16 cellular contexts compared by ENCODE assay signal in the genomic region with DNA sequence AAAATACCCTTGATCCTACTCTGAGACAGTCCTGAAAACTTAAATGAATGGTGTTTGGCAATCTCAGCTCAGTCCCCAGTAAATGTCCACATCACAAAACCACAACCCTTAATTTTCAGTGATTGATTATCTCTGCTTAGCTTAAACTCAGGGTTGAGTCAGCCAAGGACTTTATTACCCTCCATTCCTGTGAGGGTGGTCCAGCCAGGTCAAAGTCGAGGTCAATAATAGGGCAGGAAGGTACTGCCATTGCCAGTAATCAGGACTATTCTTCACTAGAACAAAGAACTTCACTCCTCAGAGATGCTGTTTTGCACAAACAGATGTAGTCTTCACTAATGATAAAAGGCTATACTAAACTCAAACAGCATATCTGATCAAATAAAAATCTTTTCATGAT.
DNase-seq lines count a peak whose midpoint lies in the region; ATAC-seq, FAIRE-seq and TF ChIP-seq lines count a peak whose summit lies in the region.
"Had no signal": no experiment of that assay in that cellular context is flagged by ENCODE, and none has a peak within 500 bp of the region (broad histone marks: within the 10 kb centered on the region; RNA-seq: fewer than 3 reads in every experiment).

No MANE protein-coding gene starts in this region.

- TF ChIP-seq CTCF in GM23338 (conservative IDR thresholded peaks at IDR 0.05; ENCODE audit: low read depth in 2 of 2) (no peak), neural progenitor cell (IDR thresholded peaks at IDR 0.05) (no peak)

- no peak for FAIRE-seq in small intestine (lab: Jason Lieb, UNC)

- WGBS in small intestine, 3 donors, result 3 to 12% (median 10%) methylated on average over 1 of the region's 1 CpG

- H3K4me3 ChIP-seq in GM23338 (no peak overlapping the region), iPS-18a (ENCODE audit: low read length) (peak overlapping the region; percentile 31), neural progenitor cell (no peak overlapping the region), small intestine (ENCODE audit: low read depth in 1 of 2, low read length in 2 of 2) (no peak overlapping the region)
- H3K4me3 ChIP-seq: MG63 had no signal

- peak; percentile 45 for DNase-seq in GM23338 (ENCODE audit: low spot score)
- DNase-seq in NCI-H2227 (lab: John Stamatoyannopoulos, UW; ENCODE audit: unreplicated experiment), result peak; percentile 17
- DNase-seq in neural progenitor cell (ENCODE audit: low spot score), result no peak
- no peak for DNase-seq in NCI-H2196 (lab: John Stamatoyannopoulos, UW; ENCODE audit: unreplicated experiment)
- no peak for DNase-seq in activated T-cell treated with anti-CD3 and anti-CD28 coated beads for 4 hours
- DNase-seq in small intestine, result no peak
- DNase-seq: MG63, NCI-H1092 treated with DMSO at 0.1 percent for 48 hours, NCI-H1694 treated with DMSO at 0.1 percent for 48 hours, NCI-H510A had no signal

- H3K9ac ChIP-seq in iPS-18a (ENCODE audit: low read length) (no peak overlapping the region), neural progenitor cell (no peak overlapping the region)

- H3K9me3 Mint-ChIP-seq in GM23338 (no peaks in the 10 kb centered on the region; the same call in 2 of the 3 replicates), neural progenitor cell (no peaks in the 10 kb centered on the region)

- ATAC-seq in GM23338, result peak; percentile 79
- ATAC-seq in GM21619 (IDR thresholded peaks at IDR 0.05; ENCODE audit: unreplicated experiment), result no peak
- ATAC-seq: HCT116, Panc1, Right ventricle myocardium inferior had no signal

- H2AFZ ChIP-seq in GM23338 (no peak overlapping the region), neural progenitor cell (replicated peaks) (no peak overlapping the region)

- H3K9me3 ChIP-seq in iPS-18a (ENCODE audit: control insufficient read depth, low read depth, low read length) (no peaks in the 10 kb centered on the region), neural progenitor cell (ENCODE audit: low read depth) (no peaks in the 10 kb centered on the region), small intestine (ENCODE audit: control insufficient read depth, low read depth) (no peaks in the 10 kb centered on the region)
- H3K9me3 ChIP-seq: MG63 had no signal

- H3K4me3 Mint-ChIP-seq in GM23338 (peak overlapping the region; percentile 61; the same call in 2 of the 3 replicates), neural progenitor cell (no peak overlapping the region)

- H3K4me1 Mint-ChIP-seq in GM23338 (peaks cover 24% of the 10 kb centered on the region), neural progenitor cell (peaks cover 22% of the 10 kb centered on the region)

- H3F3A ChIP-seq in GM23338 (replicated peaks; ENCODE audit: low read depth) (no peaks in the 10 kb centered on the region), neural progenitor cell (ENCODE audit: low read depth) (no peaks in the 10 kb centered on the region)

- H4K20me1 ChIP-seq in GM23338 (replicated peaks; ENCODE audit: insufficient read depth) (no peaks in the 10 kb centered on the region), neural progenitor cell (ENCODE audit: low read depth) (no peaks in the 10 kb centered on the region)

- H3K36me3 Mint-ChIP-seq in GM23338 (ENCODE audit: low read depth), result peaks cover under 1% of the 10 kb centered on the region; the same call in 1 of the 3 replicates
- H3K36me3 Mint-ChIP-seq in neural progenitor cell, result no peaks in the 10 kb centered on the region

- H3K27ac ChIP-seq in GM23338 (ENCODE audit: low read depth), result peak overlapping the region; percentile 73
- peak overlapping the region; percentile 44 for H3K27ac ChIP-seq in iPS-18a (ENCODE audit: low read length)
- H3K27ac ChIP-seq in neural progenitor cell, result no peak overlapping the region
- H3K27ac ChIP-seq in small intestine (ENCODE audit: low read depth in 1 of 2, low read length in 1 of 2), result no peak overlapping the region
- H3K27ac ChIP-seq: C4-2B had no signal

- H3K36me3 ChIP-seq in GM23338 (ENCODE audit: insufficient read depth) (no peaks in the 10 kb centered on the region), iPS-18a (ENCODE audit: control insufficient read depth, low read depth, low read length) (no peaks in the 10 kb centered on the region), neural progenitor cell (no peaks in the 10 kb centered on the region), small intestine (ENCODE audit: control insufficient read depth in 2 of 2, insufficient read depth in 2 of 2, low read length in 2 of 2) (no peaks in the 10 kb centered on the region)
- H3K36me3 ChIP-seq: MG63 had no signal

- H3K9me2 ChIP-seq in GM23338 (ENCODE audit: insufficient read depth), result no peaks in the 10 kb centered on the region

- no peaks in the 10 kb centered on the region for H3K27me3 Mint-ChIP-seq in GM23338 (ENCODE audit: insufficient read depth, low read depth, poor library complexity)
- H3K27me3 Mint-ChIP-seq in neural progenitor cell (ENCODE audit: insufficient read depth, low read depth), result no peaks in the 10 kb centered on the region

- peak overlapping the region; percentile 17 for H3K4me2 ChIP-seq in GM23338
- peak overlapping the region; percentile 15 for H3K4me2 ChIP-seq in neural progenitor cell

- peak overlapping the region; percentile 93 for H3K27ac Mint-ChIP-seq in GM23338
- no peak overlapping the region for H3K27ac Mint-ChIP-seq in neural progenitor cell

- H3K79me2 ChIP-seq in GM23338 (replicated peaks; ENCODE audit: insufficient read depth) (no peaks in the 10 kb centered on the region), neural progenitor cell (ENCODE audit: low read depth) (no peaks in the 10 kb centered on the region)

- H3K4me1 ChIP-seq in GM23338 (ENCODE audit: insufficient read depth) (peaks cover 25% of the 10 kb centered on the region), iPS-18a (ENCODE audit: control insufficient read depth, low read depth, low read length) (peaks cover 36% of the 10 kb centered on the region), neural progenitor cell (peaks cover 23% of the 10 kb centered on the region), small intestine (ENCODE audit: control insufficient read depth in 2 of 2, insufficient read depth in 1 of 2, low read depth in 1 of 2, low read length in 1 of 2) (no peaks in the 10 kb centered on the region)

- H3K27me3 ChIP-seq in GM23338 (ENCODE audit: insufficient read depth), result no peaks in the 10 kb centered on the region
- H3K27me3 ChIP-seq in iPS-18a (ENCODE audit: control insufficient read depth, insufficient read depth, low read length), result no peaks in the 10 kb centered on the region
- H3K27me3 ChIP-seq in neural progenitor cell, result no peaks in the 10 kb centered on the region
- no peaks in the 10 kb centered on the region for H3K27me3 ChIP-seq in small intestine (ENCODE audit: control insufficient read depth in 2 of 2, insufficient read depth in 2 of 2, low read length in 2 of 2)
- H3K27me3 ChIP-seq: MG63 had no signal

TF ChIP-seq in GM23338, 12 proteins besides CTCF, POLR2A, EP300 and RAD21 (continues in another document):
- TF ChIP-seq, protein P1, sequence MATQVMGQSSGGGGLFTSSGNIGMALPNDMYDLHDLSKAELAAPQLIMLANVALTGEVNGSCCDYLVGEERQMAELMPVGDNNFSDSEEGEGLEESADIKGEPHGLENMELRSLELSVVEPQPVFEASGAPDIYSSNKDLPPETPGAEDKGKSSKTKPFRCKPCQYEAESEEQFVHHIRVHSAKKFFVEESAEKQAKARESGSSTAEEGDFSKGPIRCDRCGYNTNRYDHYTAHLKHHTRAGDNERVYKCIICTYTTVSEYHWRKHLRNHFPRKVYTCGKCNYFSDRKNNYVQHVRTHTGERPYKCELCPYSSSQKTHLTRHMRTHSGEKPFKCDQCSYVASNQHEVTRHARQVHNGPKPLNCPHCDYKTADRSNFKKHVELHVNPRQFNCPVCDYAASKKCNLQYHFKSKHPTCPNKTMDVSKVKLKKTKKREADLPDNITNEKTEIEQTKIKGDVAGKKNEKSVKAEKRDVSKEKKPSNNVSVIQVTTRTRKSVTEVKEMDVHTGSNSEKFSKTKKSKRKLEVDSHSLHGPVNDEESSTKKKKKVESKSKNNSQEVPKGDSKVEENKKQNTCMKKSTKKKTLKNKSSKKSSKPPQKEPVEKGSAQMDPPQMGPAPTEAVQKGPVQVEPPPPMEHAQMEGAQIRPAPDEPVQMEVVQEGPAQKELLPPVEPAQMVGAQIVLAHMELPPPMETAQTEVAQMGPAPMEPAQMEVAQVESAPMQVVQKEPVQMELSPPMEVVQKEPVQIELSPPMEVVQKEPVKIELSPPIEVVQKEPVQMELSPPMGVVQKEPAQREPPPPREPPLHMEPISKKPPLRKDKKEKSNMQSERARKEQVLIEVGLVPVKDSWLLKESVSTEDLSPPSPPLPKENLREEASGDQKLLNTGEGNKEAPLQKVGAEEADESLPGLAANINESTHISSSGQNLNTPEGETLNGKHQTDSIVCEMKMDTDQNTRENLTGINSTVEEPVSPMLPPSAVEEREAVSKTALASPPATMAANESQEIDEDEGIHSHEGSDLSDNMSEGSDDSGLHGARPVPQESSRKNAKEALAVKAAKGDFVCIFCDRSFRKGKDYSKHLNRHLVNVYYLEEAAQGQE (IDR thresholded peaks at IDR 0.05; ENCODE audit: unreplicated experiment), result no peak
- no peak for TF ChIP-seq JUNB (IDR thresholded peaks at IDR 0.05; ENCODE audit: unreplicated experiment)
- TF ChIP-seq NANOG (IDR thresholded peaks at IDR 0.05; ENCODE audit: borderline replicate concordance), result peak; percentile 68; the same call in 1 of the 2 replicates

Comparison
In these comparisons a context has a peak if more than half of its experiments do, and no peak if none do; other contexts are left out.
1. DNase-seq: peak in GM23338 (single experiment) and NCI-H2227 (single experiment); none in neural progenitor cell (single experiment), NCI-H2196 (single experiment), activated T-cell treated with anti-CD3 and anti-CD28 coated beads for 4 hours (single experiment) and small intestine (single experiment).
2. H3K27ac ChIP-seq: peak in GM23338 (single experiment) and iPS-18a (single experiment); none in neural progenitor cell (single experiment) and small intestine (0 of 2).